In genomic region chr11:32312865-32313403, GRCh38 we compare ENCODE assay signal across 9 cellular contexts.
A peak's percentile ranks its signal among the peaks of the same experiment; 100 is the strongest.
DNase-seq lines count a peak whose midpoint lies in the region; ATAC-seq and TF ChIP-seq lines count a peak whose summit lies in the region.
"Had no signal": no experiment of that assay in that cellular context is flagged by ENCODE, and none has a peak within 500 bp of the region (broad histone marks: within the 10 kb centered on the region; RNA-seq: fewer than 3 reads in every experiment).

No MANE protein-coding gene starts in this region.

- no peaks in the 10 kb centered on the region for H3K36me3 ChIP-seq in lung (ENCODE audit: control insufficient read depth in 2 of 2, insufficient read depth in 2 of 2, low read length in 2 of 2)

- H3K27me3 ChIP-seq in lung (ENCODE audit: control insufficient read depth, insufficient read depth) = no peaks in the 10 kb centered on the region

- DNase-seq in SHP77 (lab: John Stamatoyannopoulos, UW) = peak; percentile 38 to 40
- no peak for DNase-seq in SHP77 treated with DMSO at 0.1 percent for 48 hours (lab: John Stamatoyannopoulos, UW)
- DNase-seq in OCI-M1 (lab: John Stamatoyannopoulos, UW) = peak; percentile 81
- DNase-seq in chondrocyte (ENCODE audit: low spot score) = no peak
- peak; percentile 35 for DNase-seq in lung (ENCODE audit: low spot score)
- DNase-seq in NK-92 (lab: John Stamatoyannopoulos, UW; ENCODE audit: unreplicated experiment) = no peak
- no peak for DNase-seq in NCI-H2107 (lab: John Stamatoyannopoulos, UW)

- H3K9me3 Mint-ChIP-seq in chondrocyte (ENCODE audit: low read depth) = no peaks in the 10 kb centered on the region
- H3K9me3 Mint-ChIP-seq: central memory CD8-positive, alpha-beta T cell had no signal

- H3K4me1 ChIP-seq in lung (ENCODE audit: control insufficient read depth in 2 of 2, insufficient read depth in 2 of 2, low read length in 2 of 2) = no peaks in the 10 kb centered on the region

- no peak overlapping the region for H3K27ac ChIP-seq in lung (ENCODE audit: low read depth in 1 of 2, low read length in 1 of 2)

- no peak overlapping the region for H3K27ac Mint-ChIP-seq in chondrocyte (ENCODE audit: unreplicated experiment)

- H3K36me3 Mint-ChIP-seq in chondrocyte (ENCODE audit: low read depth) = no peaks in the 10 kb centered on the region

- WGBS in lung, 2 donors = 39 to 47% methylated on average over 12 of the region's 12 CpGs

- H3K4me1 Mint-ChIP-seq in chondrocyte (ENCODE audit: low read depth) = no peaks in the 10 kb centered on the region

- H3K27me3 Mint-ChIP-seq in chondrocyte (ENCODE audit: low read depth) = peaks cover 11% of the 10 kb centered on the region

- TF ChIP-seq CTCF in chondrocyte (IDR thresholded peaks at IDR 0.05) = peak; percentile 75
- peak; percentile 2 for TF ChIP-seq CTCF in lung (IDR thresholded peaks at IDR 0.05; ENCODE audit: control extremely low read depth, extremely low read depth)

- H3K9me3 ChIP-seq in lung (ENCODE audit: control insufficient read depth in 2 of 2, insufficient read depth in 1 of 2, low read length in 1 of 2) = peaks cover 0 to 1% of the 10 kb centered on the region in 2 donors

- peak; percentile 64 for ATAC-seq in HG02642 (IDR thresholded peaks at IDR 0.05; ENCODE audit: poor library complexity, unreplicated experiment)
- peak; percentile 59 for ATAC-seq in lung (ENCODE audit: insufficient read depth, low FRiP score)

- H3K4me3 ChIP-seq in lung = no peak overlapping the region

- H3K4me3 Mint-ChIP-seq in chondrocyte (ENCODE audit: unreplicated experiment) = no peak overlapping the region
- H3K4me3 Mint-ChIP-seq: central memory CD8-positive, alpha-beta T cell had no signal

Comparison
In these comparisons a context has a peak if more than half of its experiments do, and no peak if none do; other contexts are left out.
1. DNase-seq: peak in SHP77 (2 of 2), OCI-M1 (single experiment) and lung (single experiment); none in SHP77 treated with DMSO at 0.1 percent for 48 hours (single experiment), chondrocyte (single experiment), NK-92 (single experiment) and NCI-H2107 (single experiment).